In the genomic region with DNA sequence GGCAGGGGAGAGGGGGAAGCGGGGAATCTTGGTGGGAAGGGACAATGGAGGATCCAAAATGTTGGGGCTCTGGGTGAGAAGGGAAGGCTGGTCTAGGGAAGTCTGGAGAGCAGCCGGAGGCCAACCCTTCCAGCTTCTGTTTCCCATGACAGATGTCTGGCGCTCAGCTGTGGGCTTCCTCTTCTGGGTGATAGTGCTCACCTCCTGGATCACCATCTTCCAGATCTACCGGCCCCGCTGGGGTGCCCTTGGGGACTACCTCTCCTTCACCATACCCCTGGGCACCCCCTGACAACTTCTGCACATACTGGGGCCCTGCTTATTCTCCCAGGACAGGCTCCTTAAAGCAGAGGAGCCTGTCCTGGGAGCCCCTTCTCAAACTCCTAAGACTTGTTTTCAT, we compare ENCODE assay signal across 10 cellular contexts. TPM values are rescaled to one million over a fixed set of nuclear protein-coding genes. Genes with fewer than 3 reads are reported as not detected.
DNase-seq lines count a peak whose midpoint lies in the region; ATAC-seq, FAIRE-seq and TF ChIP-seq lines count a peak whose summit lies in the region.
"Had no signal": no experiment of that assay in that cellular context is flagged by ENCODE, and none has a peak within 500 bp of the region (broad histone marks: within the 10 kb centered on the region; RNA-seq: fewer than 3 reads in every experiment).

No MANE protein-coding gene starts in this region.

- POLR2A ChIA-PET in activated CD4-positive, alpha-beta T cell treated with anti-CD3 and anti-CD28 coated beads, Interleukin-2, amount 10 ng/mL, durations not matched to agents 7 days and 5 days (lab: Charles Lee), result no interaction called here

- H3K27me3 Mint-ChIP-seq in activated CD4-positive, alpha-beta T cell treated with anti-CD3 and anti-CD28 coated beads, Interleukin-2, amount 10 ng/mL, durations not matched to agents 7 days and 5 days, result no peaks in the 10 kb centered on the region

- peak overlapping the region; percentile 66 for H3K4me3 ChIP-seq in fibroblast of the aortic adventitia (ENCODE audit: low read depth, low read length)

- TF ChIP-seq CTCF in VCaP (conservative IDR thresholded peaks at IDR 0.05), result no peak
- TF ChIP-seq CTCF in fibroblast of the aortic adventitia (IDR thresholded peaks at IDR 0.05; ENCODE audit: insufficient read depth, low read length), result no peak

- CTCF ChIA-PET in activated CD4-positive, alpha-beta T cell treated with anti-CD3 and anti-CD28 coated beads, Interleukin-2, amount 10 ng/mL, durations not matched to agents 7 days and 5 days (lab: Charles Lee), result no interaction called here

- no peak for DNase-seq in activated CD4-positive, alpha-beta T cell treated with anti-CD3 and anti-CD28 coated beads, Interleukin-2, amount 10 ng/mL, durations not matched to agents 7 days and 5 days
- DNase-seq in activated CD4-positive, alpha-beta T cell treated with anti-CD3 and anti-CD28 coated beads, Interleukin-2, amount 50 U/mL, for 4 hours, result no peak
- no peak for DNase-seq in fibroblast of the aortic adventitia (ENCODE audit: low read depth)
- no peak for DNase-seq in stimulated activated effector memory CD8-positive, alpha-beta T cell treated with anti-CD3 and anti-CD28 coated beads, Interleukin-12 subunit alpha, Interleukin-12 subunit beta, amount 100 ng/mL, for 72 hours (ENCODE audit: low spot score in 2 of 2)
- no peak for DNase-seq in EL
- DNase-seq in NCI-H2029 treated with DMSO at 0.1 percent for 48 hours (lab: John Stamatoyannopoulos, UW), result no peak
- DNase-seq in RCC 7860 (ENCODE audit: low spot score), result no peak
- DNase-seq: AML-193 had no signal

- peak overlapping the region; percentile 97; the same call in 1 of the 2 replicates for H3K27ac ChIP-seq in VCaP

- peak overlapping the region; percentile 95 for H3K4me3 Mint-ChIP-seq in activated CD4-positive, alpha-beta T cell treated with anti-CD3 and anti-CD28 coated beads, Interleukin-2, amount 10 ng/mL, durations not matched to agents 7 days and 5 days
- H3K4me3 Mint-ChIP-seq in stimulated activated effector memory CD8-positive, alpha-beta T cell treated with anti-CD3 and anti-CD28 coated beads, Interleukin-12 subunit alpha, Interleukin-12 subunit beta, amount 100 ng/mL, for 72 hours, result peak overlapping the region; percentile 94

- H3K4me1 Mint-ChIP-seq in activated CD4-positive, alpha-beta T cell treated with anti-CD3 and anti-CD28 coated beads, Interleukin-2, amount 10 ng/mL, durations not matched to agents 7 days and 5 days, result peaks cover 63% of the 10 kb centered on the region
- H3K4me1 Mint-ChIP-seq in stimulated activated effector memory CD8-positive, alpha-beta T cell treated with anti-CD3 and anti-CD28 coated beads, Interleukin-12 subunit alpha, Interleukin-12 subunit beta, amount 100 ng/mL, for 72 hours, result peaks cover 76% of the 10 kb centered on the region

- FAIRE-seq in RCC 7860 (lab: Jason Lieb, UNC), result no peak
- FAIRE-seq: TTC549 had no signal

- ATAC-seq in stimulated activated effector memory CD8-positive, alpha-beta T cell treated with anti-CD3 and anti-CD28 coated beads, Interleukin-12 subunit alpha, Interleukin-12 subunit beta, amount 100 ng/mL, for 72 hours, result no peak

- H3K36me3 Mint-ChIP-seq in activated CD4-positive, alpha-beta T cell treated with anti-CD3 and anti-CD28 coated beads, Interleukin-2, amount 10 ng/mL, durations not matched to agents 7 days and 5 days (ENCODE audit: low read depth), result peaks cover 21% of the 10 kb centered on the region
- H3K36me3 Mint-ChIP-seq in stimulated activated effector memory CD8-positive, alpha-beta T cell treated with anti-CD3 and anti-CD28 coated beads, Interleukin-12 subunit alpha, Interleukin-12 subunit beta, amount 100 ng/mL, for 72 hours, result peaks cover 39% of the 10 kb centered on the region

- H3K27ac Mint-ChIP-seq in activated CD4-positive, alpha-beta T cell treated with anti-CD3 and anti-CD28 coated beads, Interleukin-2, amount 10 ng/mL, durations not matched to agents 7 days and 5 days, result peak overlapping the region; percentile 99
- peak overlapping the region; percentile 100 for H3K27ac Mint-ChIP-seq in stimulated activated effector memory CD8-positive, alpha-beta T cell treated with anti-CD3 and anti-CD28 coated beads, Interleukin-12 subunit alpha, Interleukin-12 subunit beta, amount 100 ng/mL, for 72 hours

- no peaks in the 10 kb centered on the region for H3K9me3 Mint-ChIP-seq in activated CD4-positive, alpha-beta T cell treated with anti-CD3 and anti-CD28 coated beads, Interleukin-2, amount 10 ng/mL, durations not matched to agents 7 days and 5 days
- no peaks in the 10 kb centered on the region for H3K9me3 Mint-ChIP-seq in stimulated activated effector memory CD8-positive, alpha-beta T cell treated with anti-CD3 and anti-CD28 coated beads, Interleukin-12 subunit alpha, Interleukin-12 subunit beta, amount 100 ng/mL, for 72 hours

RNA-seq across cellular contexts. Expression of a gene that starts 1.1 kb away (rescaled TPM):
- 10 to 100 TPM; 41.7 to 46.3 TPM for total RNA-seq in activated CD4-positive, alpha-beta T cell treated with anti-CD3 and anti-CD28 coated beads, Interleukin-2, amount 10 ng/mL, durations not matched to agents 7 days and 5 days
- 14.7 and 19.5 TPM in 2 replicates for total RNA-seq in fibroblast of the aortic adventitia (ENCODE audit: low replicate concordance)

RNA-seq across cellular contexts. Expression of a gene that starts 1.3 kb away (rescaled TPM):
- total RNA-seq in activated CD4-positive, alpha-beta T cell treated with anti-CD3 and anti-CD28 coated beads, Interleukin-2, amount 10 ng/mL, durations not matched to agents 7 days and 5 days, result 10 to 100 TPM; 35.0 to 38.1 TPM
- 5.8 and 7.1 TPM in 2 replicates for total RNA-seq in fibroblast of the aortic adventitia (ENCODE audit: low replicate concordance)

RNA-seq across cellular contexts. Expression of a gene that starts 1.8 kb away (rescaled TPM):
- 10 to 100 TPM; 13.7 to 15.9 TPM for total RNA-seq in activated CD4-positive, alpha-beta T cell treated with anti-CD3 and anti-CD28 coated beads, Interleukin-2, amount 10 ng/mL, durations not matched to agents 7 days and 5 days
- 5.4 and 15.3 TPM in 2 replicates for total RNA-seq in fibroblast of the aortic adventitia (ENCODE audit: low replicate concordance)

RNA-seq across cellular contexts. Expression of a gene that starts 4.3 kb away (rescaled TPM):
- 10 to 100 TPM; 53.7 to 54.6 TPM for total RNA-seq in activated CD4-positive, alpha-beta T cell treated with anti-CD3 and anti-CD28 coated beads, Interleukin-2, amount 10 ng/mL, durations not matched to agents 7 days and 5 days
- 1.3 and 1.9 TPM in 2 replicates for total RNA-seq in fibroblast of the aortic adventitia (ENCODE audit: low replicate concordance)

RNA-seq across cellular contexts. Expression of a gene that starts 10.3 kb away (rescaled TPM):
- under 1 TPM; 0.29 to 0.69 TPM for total RNA-seq in activated CD4-positive, alpha-beta T cell treated with anti-CD3 and anti-CD28 coated beads, Interleukin-2, amount 10 ng/mL, durations not matched to agents 7 days and 5 days
- total RNA-seq in fibroblast of the aortic adventitia (ENCODE audit: low replicate concordance), result 297 and 713 TPM in 2 replicates
